ENCODE assay signal across 8 cellular contexts in the genomic region with DNA sequence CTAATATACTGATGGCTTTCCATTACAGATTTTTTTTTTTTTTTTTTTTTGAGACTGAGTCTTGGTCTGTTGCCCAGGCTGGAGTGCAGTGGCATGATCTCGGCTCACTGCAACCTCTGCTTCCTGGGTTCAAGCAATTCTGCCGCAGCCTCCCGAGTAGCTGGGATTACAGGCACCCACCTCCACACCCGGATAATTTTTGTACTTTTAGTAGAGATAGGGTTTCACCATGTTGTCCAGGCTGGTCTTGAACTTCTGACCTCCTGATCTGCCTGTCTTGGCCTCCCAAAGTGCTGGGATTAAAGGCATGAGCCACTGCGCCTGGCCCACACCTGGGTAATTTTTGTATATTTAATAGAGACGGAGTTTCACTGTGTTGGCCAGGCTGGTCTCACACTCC. TPM values are rescaled to one million over a fixed set of nuclear protein-coding genes. Genes with fewer than 3 reads are reported as not detected.
DNase-seq lines count a peak whose midpoint lies in the region; ATAC-seq, FAIRE-seq and TF ChIP-seq lines count a peak whose summit lies in the region.
"Not testable (repeated sequence)": the region's sequence is repeated elsewhere in the genome, so short reads cannot be mapped to it uniquely, and the experiment has no call there.

No MANE protein-coding gene starts in this region.

- TF ChIP-seq CTCF in AG04450 (IDR thresholded peaks at IDR 0.05; ENCODE audit: low read depth, low read length); HCT116 (IDR thresholded peaks at IDR 0.05 in 2 of 3, conservative IDR thresholded peaks at IDR 0.05 in 1 of 3; ENCODE audit: borderline replicate concordance in 1 of 3, insufficient read depth in 1 of 3, low read depth in 2 of 3, low read length in 2 of 3); SK-N-SH (IDR thresholded peaks at IDR 0.05); astrocyte (IDR thresholded peaks at IDR 0.05; ENCODE audit: insufficient read depth, low read depth, low read length); epithelial cell of proximal tubule (conservative IDR thresholded peaks at IDR 0.05; ENCODE audit: low read depth, low read length); natural killer cell (IDR thresholded peaks at IDR 0.05): not testable (repeated sequence)

- POLR2A ChIA-PET in AG04450 (lab: Yijun Ruan, JAX) = interaction anchor here (0.6 kb wide), 1 partner anchor 10 kb away, joined by 3 read pairs; no protein-coding TSS in a partner anchor
- POLR2A ChIA-PET in HCT116 (lab: Charles Lee); SK-N-SH (lab: Yijun Ruan, JAX): not testable (repeated sequence)

- not testable (repeated sequence) for H3K9me2 ChIP-seq in HCT116 (ENCODE audit: insufficient read depth); SK-N-SH

- H3K27me3 Mint-ChIP-seq in activated T-cell treated with anti-CD3 and anti-CD28 coated beads, Interleukin-2, amount 50 U/mL, for 24 hours; astrocyte (ENCODE audit: low read depth, unreplicated experiment); natural killer cell (ENCODE audit: low read depth in 2 of 2); stimulated activated naive CD8-positive, alpha-beta T cell treated with anti-CD3 and anti-CD28 coated beads, Interleukin-15, Interleukin-2, amounts not matched to agents 100 ng/mL and 50 ng/mL, for 24 hours: not testable (repeated sequence)

- CTCF ChIA-PET in AG04450 (lab: Charles Lee) = interaction anchor here (0.9 to 11.1 kb wide), 3 partner anchors 18 to 343 kb away, joined by 3 to 110 read pairs (median 6); no protein-coding TSS in a partner anchor
- CTCF ChIA-PET in HCT116 (lab: Charles Lee) = interaction anchor here (1.0 to 1.5 kb wide), 2 partner anchors 18 to 453 kb away, joined by 3 to 8 read pairs; no protein-coding TSS in a partner anchor
- CTCF ChIA-PET in SK-N-SH (lab: Yijun Ruan, JAX) = interaction anchor here (4.0 kb wide), 1 partner anchor 19 kb away, joined by 31 read pairs; no protein-coding TSS in a partner anchor

- TSS peak; percentile 1 for BruUV-seq in HCT116 (replicated peaks; lab: Mats Ljungman, UMichigan)

- TF ChIP-seq POLR2A in HCT116 (IDR thresholded peaks at IDR 0.05; ENCODE audit: borderline replicate concordance, extremely low read depth, insufficient read depth, insufficient read length) = not testable (repeated sequence)

- H3K9ac ChIP-seq in HCT116 (ENCODE audit: low read length); SK-N-SH; astrocyte (ENCODE audit: low read length): not testable (repeated sequence)

- peak overlapping the region; percentile 60 for H3K4me3 Mint-ChIP-seq in activated T-cell treated with anti-CD3 and anti-CD28 coated beads, Interleukin-2, amount 50 U/mL, for 24 hours
- H3K4me3 Mint-ChIP-seq in astrocyte (ENCODE audit: unreplicated experiment) = peak overlapping the region; percentile 91
- H3K4me3 Mint-ChIP-seq in natural killer cell; stimulated activated naive CD8-positive, alpha-beta T cell treated with anti-CD3 and anti-CD28 coated beads, Interleukin-15, Interleukin-2, amounts not matched to agents 100 ng/mL and 50 ng/mL, for 24 hours: not testable (repeated sequence)

- peaks cover 83% of the 10 kb centered on the region for H3K36me3 Mint-ChIP-seq in activated T-cell treated with anti-CD3 and anti-CD28 coated beads, Interleukin-2, amount 50 U/mL, for 24 hours (ENCODE audit: low read depth)
- H3K36me3 Mint-ChIP-seq in astrocyte (ENCODE audit: low read depth, unreplicated experiment) = peaks cover 31% of the 10 kb centered on the region
- H3K36me3 Mint-ChIP-seq in natural killer cell = not testable (repeated sequence)
- peaks cover 66% of the 10 kb centered on the region for H3K36me3 Mint-ChIP-seq in stimulated activated naive CD8-positive, alpha-beta T cell treated with anti-CD3 and anti-CD28 coated beads, Interleukin-15, Interleukin-2, amounts not matched to agents 100 ng/mL and 50 ng/mL, for 24 hours (ENCODE audit: low read depth)

- not testable (repeated sequence) for TF ChIP-seq RAD21 in HCT116 (IDR thresholded peaks at IDR 0.05; ENCODE audit: low read depth); SK-N-SH (IDR thresholded peaks at IDR 0.05; ENCODE audit: low read length)

- intact Hi-C loops in HCT116 (cut with micrococcal nuclease); natural killer cell (cut with micrococcal nuclease): not testable (repeated sequence)

- RAD21 ChIA-PET in HCT116 (lab: Charles Lee; ENCODE audit: low non-redundant PET in 1 of 2, low total read pairs in 2 of 2, uncharacterized antibody in 2 of 2, unreplicated experiment in 2 of 2) = not testable (repeated sequence)

- not testable (repeated sequence) for H2AFZ ChIP-seq in HCT116 (ENCODE audit: low read depth, low read length, poor library complexity, severe bottlenecking); SK-N-SH (ENCODE audit: low read depth); astrocyte (ENCODE audit: low read depth, low read length)

- ATAC-seq in HCT116, natural killer cell: not testable (repeated sequence)

- not testable (repeated sequence) for H3K27me3 ChIP-seq in AG04450 (ENCODE audit: control insufficient read depth, insufficient read depth, low read length); HCT116 (ENCODE audit: insufficient read depth, low read length); SK-N-SH (ENCODE audit: insufficient read depth); astrocyte (ENCODE audit: insufficient read depth, low read length)

- 95% methylated on average over 6 of the region's 6 CpGs for WGBS in SK-N-SH (ENCODE audit: low lambda C conversion rate)

- FAIRE-seq in astrocyte (lab: Jason Lieb, UNC) = not testable (repeated sequence)

- not testable (repeated sequence) for H3K27ac Mint-ChIP-seq in activated T-cell treated with anti-CD3 and anti-CD28 coated beads, Interleukin-2, amount 50 U/mL, for 24 hours; astrocyte (ENCODE audit: unreplicated experiment)
- H3K27ac Mint-ChIP-seq in natural killer cell = peak overlapping the region; percentile 29 to 76
- peak overlapping the region; percentile 76 for H3K27ac Mint-ChIP-seq in stimulated activated naive CD8-positive, alpha-beta T cell treated with anti-CD3 and anti-CD28 coated beads, Interleukin-15, Interleukin-2, amounts not matched to agents 100 ng/mL and 50 ng/mL, for 24 hours

- peaks cover 10% of the 10 kb centered on the region; the same call in 1 of the 2 replicates for H3K9me3 ChIP-seq in AG04450 (ENCODE audit: control insufficient read depth, insufficient read depth, low read length)
- not testable (repeated sequence) for H3K9me3 ChIP-seq in HCT116 (ENCODE audit: control insufficient read depth in 1 of 2, insufficient read depth in 1 of 2, low read depth in 1 of 2, low read length in 2 of 2); SK-N-SH; astrocyte (ENCODE audit: insufficient read depth, low read depth, low read length)

- peak overlapping the region; percentile 41 for H3K4me3 ChIP-seq in AG04450 (ENCODE audit: low read depth, low read length)
- not testable (repeated sequence) for H3K4me3 ChIP-seq in HCT116 (replicated peaks in 1 of 2; ENCODE audit: low read depth in 1 of 2, low read length in 2 of 2)
- H3K4me3 ChIP-seq in SK-N-SH (ENCODE audit: low read depth in 2 of 2, low read length in 1 of 2) = peak overlapping the region; percentile 29 to 99; a peak in 3 of 4 replicates
- peak overlapping the region; percentile 38 for H3K4me3 ChIP-seq in astrocyte (ENCODE audit: insufficient read depth, low read depth, low read length)
- peak overlapping the region; percentile 99 for H3K4me3 ChIP-seq in epithelial cell of proximal tubule (ENCODE audit: low read depth, low read length)

- peaks cover 62% of the 10 kb centered on the region for H3K4me1 Mint-ChIP-seq in activated T-cell treated with anti-CD3 and anti-CD28 coated beads, Interleukin-2, amount 50 U/mL, for 24 hours (ENCODE audit: low read depth)
- peaks cover 10% of the 10 kb centered on the region for H3K4me1 Mint-ChIP-seq in astrocyte (ENCODE audit: low read depth, unreplicated experiment)
- peaks cover 24 to 40% of the 10 kb centered on the region in 2 donors for H3K4me1 Mint-ChIP-seq in natural killer cell
- peaks cover 68% of the 10 kb centered on the region for H3K4me1 Mint-ChIP-seq in stimulated activated naive CD8-positive, alpha-beta T cell treated with anti-CD3 and anti-CD28 coated beads, Interleukin-15, Interleukin-2, amounts not matched to agents 100 ng/mL and 50 ng/mL, for 24 hours (ENCODE audit: low read depth)

- H3K79me2 ChIP-seq in HCT116 (ENCODE audit: insufficient read depth, low read length) = peaks cover 86% of the 10 kb centered on the region
- peaks cover 85% of the 10 kb centered on the region for H3K79me2 ChIP-seq in SK-N-SH (ENCODE audit: insufficient read depth)
- H3K79me2 ChIP-seq in astrocyte (ENCODE audit: insufficient read depth, low read length) = peaks cover 84% of the 10 kb centered on the region

- H3F3A ChIP-seq in SK-N-SH (replicated peaks; ENCODE audit: insufficient read depth) = peaks cover 58% of the 10 kb centered on the region

- H3K36me3 ChIP-seq in HCT116 (ENCODE audit: control insufficient read depth in 1 of 2, insufficient read depth in 2 of 2, low read length in 2 of 2) = peaks cover 23 to 36% of the 10 kb centered on the region in 2 experiments; a peak in 3 of 4 replicates
- peaks cover 50 to 73% of the 10 kb centered on the region in 2 experiments for H3K36me3 ChIP-seq in SK-N-SH (replicated peaks in 1 of 2; ENCODE audit: control insufficient read depth in 1 of 2, insufficient read depth in 2 of 2, low read length in 1 of 2)
- peaks cover 45% of the 10 kb centered on the region for H3K36me3 ChIP-seq in astrocyte (ENCODE audit: insufficient read depth, low read length)

- not testable (repeated sequence) for H3K9me3 Mint-ChIP-seq in activated T-cell treated with anti-CD3 and anti-CD28 coated beads, Interleukin-2, amount 50 U/mL, for 24 hours; astrocyte (ENCODE audit: unreplicated experiment); natural killer cell; stimulated activated naive CD8-positive, alpha-beta T cell treated with anti-CD3 and anti-CD28 coated beads, Interleukin-15, Interleukin-2, amounts not matched to agents 100 ng/mL and 50 ng/mL, for 24 hours

- not testable (repeated sequence) for H4K20me1 ChIP-seq in HCT116 (ENCODE audit: insufficient read depth)
- H4K20me1 ChIP-seq in SK-N-SH (ENCODE audit: insufficient read depth) (peaks cover 71% of the 10 kb centered on the region), astrocyte (ENCODE audit: insufficient read depth, low read length) (peaks cover 64% of the 10 kb centered on the region)

- TF ChIP-seq EP300 in SK-N-SH (IDR thresholded peaks at IDR 0.05; ENCODE audit: borderline replicate concordance in 1 of 2, low read depth in 1 of 2, low read length in 1 of 2) = not testable (repeated sequence)

- H3K27ac ChIP-seq in AG04450 (ENCODE audit: low read depth, low read length); HCT116 (ENCODE audit: low read depth, low read length); SK-N-SH (ENCODE audit: low read depth in 2 of 2, low read length in 1 of 2); astrocyte (ENCODE audit: low read depth, low read length): not testable (repeated sequence)

- DNase-seq in AG04450 (ENCODE audit: low read depth, low spot score); HCT116 (ENCODE audit: low read depth, low spot score); SK-N-SH; activated T-cell treated with anti-CD3 and anti-CD28 coated beads, Interleukin-2, amount 50 U/mL, for 24 hours; astrocyte (ENCODE audit: low read depth); epithelial cell of proximal tubule (ENCODE audit: low read depth); natural killer cell: not testable (repeated sequence)

- peaks cover 5 to 21% of the 10 kb centered on the region in 2 experiments; a peak in 3 of 4 replicates for H3K4me1 ChIP-seq in HCT116 (ENCODE audit: control insufficient read depth in 1 of 2, insufficient read depth in 2 of 2, low read length in 2 of 2)
- H3K4me1 ChIP-seq in SK-N-SH (ENCODE audit: control insufficient read depth in 1 of 2, insufficient read depth in 2 of 2, low read depth in 1 of 2, low read length in 1 of 2); astrocyte (ENCODE audit: insufficient read depth, low read length): not testable (repeated sequence)

- H3K4me2 ChIP-seq in HCT116 (ENCODE audit: low read length) = not testable (repeated sequence)
- H3K4me2 ChIP-seq in SK-N-SH (peak overlapping the region; percentile 94), astrocyte (ENCODE audit: low read length) (peak overlapping the region; percentile 71)

RNA-seq across cellular contexts. Expression of a gene that starts 3.6 kb away (rescaled TPM):
- polyA plus RNA-seq in AG04450 (2011; rRNA removed) (75.0 and 82.2 TPM in 2 replicates), SK-N-SH (2012; rRNA removed) (16.9 and 21.5 TPM in 2 replicates)
- polyA minus RNA-seq in AG04450 (2011; rRNA and poly(A)+ RNA removed) = 158 and 267 TPM in 2 replicates
- total RNA-seq in HCT116 (2021; ENCODE audit: unreplicated experiment) (170 TPM), astrocyte (692 and 828 TPM in 2 replicates), epithelial cell of proximal tubule (53.0 and 129 TPM in 2 replicates), natural killer cell (100 to 1,000 TPM; 130 to 143 (median 132) TPM)
- 33.0 and 35.6 TPM in 2 replicates for polyA plus RNA-seq in HCT116 (2012)
- 17.7 and 37.8 TPM in 2 replicates for polyA plus RNA-seq in SK-N-SH (2012; cell fraction: cytosol; rRNA removed)
- polyA plus RNA-seq in SK-N-SH (2012; cell fraction: nucleus; rRNA removed) = 60.1 and 67.7 TPM in 2 replicates
